Comparison of ENCODE assay signal across 29 cellular contexts in the genomic region with DNA sequence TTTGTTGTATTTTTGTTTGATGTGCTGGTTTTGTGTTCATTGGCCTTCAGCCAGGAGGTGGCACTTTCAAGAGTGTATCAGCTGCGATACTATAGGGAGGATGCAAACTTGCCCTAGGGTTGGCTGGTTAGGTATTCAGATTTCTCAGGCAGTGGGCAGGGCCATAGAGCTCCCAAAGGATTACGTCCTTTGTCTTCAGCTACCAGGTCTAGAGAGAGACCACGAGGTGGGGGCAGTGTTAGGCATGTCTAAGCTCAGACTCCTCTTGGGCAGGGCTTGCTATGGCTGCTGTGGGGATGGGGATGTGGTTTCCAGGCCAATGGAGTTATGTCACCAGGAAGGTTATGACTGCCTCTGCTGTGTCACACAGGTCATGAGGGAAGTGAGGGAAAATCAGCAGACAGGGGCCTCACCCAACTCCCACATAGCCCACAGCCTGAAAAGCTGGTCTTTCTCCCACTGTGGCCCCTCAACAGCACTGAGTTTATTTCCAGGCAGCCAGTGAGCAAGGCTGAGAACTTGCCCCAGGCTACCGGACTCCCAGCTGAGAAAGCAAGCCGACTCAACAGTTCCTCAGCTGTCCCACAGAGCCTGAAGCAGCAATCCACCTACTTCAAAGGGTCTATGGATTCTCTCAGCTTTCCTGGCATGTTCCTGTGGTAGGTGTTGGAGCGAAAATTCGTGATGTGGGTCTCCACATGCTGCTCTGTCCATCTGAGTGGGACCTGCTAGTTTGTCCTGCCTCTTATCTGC.
DNase-seq lines count a peak whose midpoint lies in the region; ATAC-seq, FAIRE-seq and TF ChIP-seq lines count a peak whose summit lies in the region.
"Had no signal": no experiment of that assay in that cellular context is flagged by ENCODE, and none has a peak within 500 bp of the region (broad histone marks: within the 10 kb centered on the region; RNA-seq: fewer than 3 reads in every experiment).

No MANE protein-coding gene starts in this region.

- DNase-seq in NCI-H2107 treated with DMSO at 0.1 percent for 48 hours (lab: John Stamatoyannopoulos, UW; ENCODE audit: unreplicated experiment) = peak; percentile 45
- no peak for DNase-seq in NCI-H2107 (lab: John Stamatoyannopoulos, UW)
- DNase-seq in NCI-H345 (lab: John Stamatoyannopoulos, UW) = peak; percentile 98
- no peak for DNase-seq in astrocyte (ENCODE audit: low read depth)
- no peak for DNase-seq in stimulated activated naive CD8-positive, alpha-beta T cell treated with anti-CD3 and anti-CD28 coated beads, Interleukin-15, Interleukin-2, amounts not matched to agents 100 U/mL and 50 U/mL, for 24 hours
- no peak for DNase-seq in mesenchymal stem cell
- DNase-seq: 8988T; activated CD4-positive, CD25-positive, alpha-beta regulatory T cell treated with anti-CD3 and anti-CD28 coated beads, Interleukin-2, amount 50 U/mL, for 72 hours; activated CD8-positive, alpha-beta memory T cell treated with anti-CD3 and anti-CD28 coated beads for 24 hours; activated naive CD4-positive, alpha-beta T cell treated with anti-CD3 and anti-CD28 coated beads, Interleukin-2, amount 10 ng/mL, durations not matched to agents 7 days and 5 days; activated T-cell treated with anti-CD3 and anti-CD28 coated beads, Interleukin-2, amount 50 U/mL, for 48 hours; foreskin melanocyte; GDM1; hypothalamus; KG1; kidney; lower lobe of right lung; NK-92 treated with Interleukin-12 subunit alpha and Interleukin-12 subunit beta, amount 100 ng/mL, for 24 hours; occipital lobe; stimulated activated CD8-positive, alpha-beta memory T cell treated with anti-CD3 and anti-CD28 coated beads, Interleukin-4, amount 100 ng/mL, for 48 hours; T-helper 9 cell had no signal

- H3K27ac ChIP-seq in astrocyte (ENCODE audit: low read depth, low read length) (no peak overlapping the region), mesenchymal stem cell (ENCODE audit: low read length, poor library complexity, severe bottlenecking) (no peak overlapping the region)
- H3K27ac ChIP-seq: ascending aorta, epithelial cell of prostate, lower lobe of right lung, right atrium auricular region, SK-N-MC had no signal

- H3K4me3 Mint-ChIP-seq in astrocyte (ENCODE audit: unreplicated experiment) = no peak overlapping the region
- H3K4me3 Mint-ChIP-seq: activated naive CD4-positive, alpha-beta T cell treated with anti-CD3 and anti-CD28 coated beads, Interleukin-2, amount 10 ng/mL, durations not matched to agents 7 days and 5 days had no signal

- no peak overlapping the region for H3K14ac ChIP-seq in mesenchymal stem cell (ENCODE audit: low read length in 2 of 2)

- no peak for TF ChIP-seq CTCF in astrocyte (IDR thresholded peaks at IDR 0.05; ENCODE audit: insufficient read depth, low read depth, low read length)

- H3K18ac ChIP-seq in mesenchymal stem cell (ENCODE audit: low read depth in 1 of 2, low read length in 2 of 2) = no peak overlapping the region

- no peak overlapping the region for H2BK120ac ChIP-seq in mesenchymal stem cell (ENCODE audit: low read depth, low read length)

- no peaks in the 10 kb centered on the region for H4K20me1 ChIP-seq in astrocyte (ENCODE audit: insufficient read depth, low read length)

- H3K27ac Mint-ChIP-seq in astrocyte (ENCODE audit: unreplicated experiment) = peak overlapping the region; percentile 29
- H3K27ac Mint-ChIP-seq: activated naive CD4-positive, alpha-beta T cell treated with anti-CD3 and anti-CD28 coated beads, Interleukin-2, amount 10 ng/mL, durations not matched to agents 7 days and 5 days had no signal

- peaks cover 3% of the 10 kb centered on the region for H3K9me3 Mint-ChIP-seq in astrocyte (ENCODE audit: unreplicated experiment)

- ATAC-seq in stimulated activated naive CD8-positive, alpha-beta T cell treated with anti-CD3 and anti-CD28 coated beads, Interleukin-15, Interleukin-2, amounts not matched to agents 100 U/mL and 50 U/mL, for 24 hours = no peak
- ATAC-seq in HG03159 (IDR thresholded peaks at IDR 0.05; ENCODE audit: unreplicated experiment) (no peak), GM18519 (IDR thresholded peaks at IDR 0.05; ENCODE audit: low FRiP score, unreplicated experiment) (no peak)
- ATAC-seq: lower lobe of right lung had no signal

- WGBS in mesenchymal stem cell = 59% methylated on average over 5 of the region's 7 CpGs

- H3K36me3 ChIP-seq in astrocyte (ENCODE audit: insufficient read depth, low read length) (no peaks in the 10 kb centered on the region), mesenchymal stem cell (ENCODE audit: control insufficient read depth in 1 of 2, insufficient read depth in 2 of 2, low read depth in 1 of 2, low read length in 2 of 2) (no peaks in the 10 kb centered on the region)
- H3K36me3 ChIP-seq: ascending aorta, lower lobe of right lung, right atrium auricular region had no signal

- no peak overlapping the region for H2AK5ac ChIP-seq in mesenchymal stem cell (ENCODE audit: low read length, severe bottlenecking)

- no peaks in the 10 kb centered on the region for H3K79me2 ChIP-seq in astrocyte (ENCODE audit: insufficient read depth, low read length)

- H4K8ac ChIP-seq in mesenchymal stem cell (ENCODE audit: low read length) = no peak overlapping the region

- no peaks in the 10 kb centered on the region for H3K27me3 ChIP-seq in astrocyte (ENCODE audit: insufficient read depth, low read length)
- H3K27me3 ChIP-seq in mesenchymal stem cell (ENCODE audit: control insufficient read depth in 1 of 2, insufficient read depth in 1 of 2, low read length in 2 of 2) = no peaks in the 10 kb centered on the region
- H3K27me3 ChIP-seq: ascending aorta, right atrium auricular region had no signal

- H2BK5ac ChIP-seq in mesenchymal stem cell (ENCODE audit: low read depth, low read length, poor library complexity, severe bottlenecking) = no peak overlapping the region

- no peaks in the 10 kb centered on the region for H3K36me3 Mint-ChIP-seq in astrocyte (ENCODE audit: low read depth, unreplicated experiment)
- H3K36me3 Mint-ChIP-seq: activated naive CD4-positive, alpha-beta T cell treated with anti-CD3 and anti-CD28 coated beads, Interleukin-2, amount 10 ng/mL, durations not matched to agents 7 days and 5 days had no signal

- H3K4me1 ChIP-seq in astrocyte (ENCODE audit: insufficient read depth, low read length) = no peaks in the 10 kb centered on the region
- H3K4me1 ChIP-seq in mesenchymal stem cell (ENCODE audit: control insufficient read depth, insufficient read depth, low read depth, low read length) = no peaks in the 10 kb centered on the region
- H3K4me1 ChIP-seq: ascending aorta, lower lobe of right lung, right atrium auricular region had no signal

- H2BK12ac ChIP-seq in mesenchymal stem cell (ENCODE audit: low read length in 2 of 2) = no peak overlapping the region

- H3K9me3 ChIP-seq in astrocyte (ENCODE audit: insufficient read depth, low read depth, low read length) = no peaks in the 10 kb centered on the region
- H3K9me3 ChIP-seq in mesenchymal stem cell (ENCODE audit: control insufficient read depth, low read length) = peaks cover 6% of the 10 kb centered on the region
- H3K9me3 ChIP-seq: ascending aorta had no signal

- H3K4me2 ChIP-seq in astrocyte (ENCODE audit: low read length) (no peak overlapping the region), mesenchymal stem cell (ENCODE audit: low read length, poor library complexity, severe bottlenecking) (no peak overlapping the region)

- H3K4me3 ChIP-seq in astrocyte (ENCODE audit: insufficient read depth, low read depth, low read length) (no peak overlapping the region), mesenchymal stem cell (ENCODE audit: insufficient read depth in 1 of 2, low read depth in 1 of 2, low read length in 2 of 2) (no peak overlapping the region)
- H3K4me3 ChIP-seq: ascending aorta, lower lobe of right lung, right atrium auricular region, SK-N-MC had no signal

- H3K4me1 Mint-ChIP-seq in astrocyte (ENCODE audit: low read depth, unreplicated experiment) = peaks cover 20% of the 10 kb centered on the region
- H3K4me1 Mint-ChIP-seq: activated naive CD4-positive, alpha-beta T cell treated with anti-CD3 and anti-CD28 coated beads, Interleukin-2, amount 10 ng/mL, durations not matched to agents 7 days and 5 days had no signal

- H2AFZ ChIP-seq in astrocyte (ENCODE audit: low read depth, low read length) (no peak overlapping the region), mesenchymal stem cell (ENCODE audit: low read depth, low read length) (no peak overlapping the region)

- H3K23ac ChIP-seq in mesenchymal stem cell (ENCODE audit: low read length in 2 of 2) = no peak overlapping the region

- no peak overlapping the region for H2BK15ac ChIP-seq in mesenchymal stem cell (ENCODE audit: low read depth, poor library complexity, severe bottlenecking)

- no peak overlapping the region for H3K4ac ChIP-seq in mesenchymal stem cell (ENCODE audit: low read depth in 1 of 2, low read length in 2 of 2)

- no peak for FAIRE-seq in astrocyte (lab: Jason Lieb, UNC)
- FAIRE-seq: D721Med, kidney, RCC 7860 had no signal

- no peaks in the 10 kb centered on the region for H3K79me1 ChIP-seq in mesenchymal stem cell (replicated peaks; ENCODE audit: low read length, poor library complexity, severe bottlenecking)

- no peaks in the 10 kb centered on the region for H3K27me3 Mint-ChIP-seq in astrocyte (ENCODE audit: low read depth, unreplicated experiment)
- H3K27me3 Mint-ChIP-seq: activated naive CD4-positive, alpha-beta T cell treated with anti-CD3 and anti-CD28 coated beads, Interleukin-2, amount 10 ng/mL, durations not matched to agents 7 days and 5 days had no signal

- H3K9ac ChIP-seq in astrocyte (ENCODE audit: low read length) (no peak overlapping the region), mesenchymal stem cell (ENCODE audit: low read length) (no peak overlapping the region)

- H4K91ac ChIP-seq in mesenchymal stem cell (ENCODE audit: low read length) = no peak overlapping the region

Comparison
In these comparisons a context has a peak if more than half of its experiments do, and no peak if none do; other contexts are left out.
1. DNase-seq: peak in NCI-H2107 treated with DMSO at 0.1 percent for 48 hours (single experiment) and NCI-H345 (single experiment); none in NCI-H2107 (single experiment), astrocyte (single experiment), stimulated activated naive CD8-positive, alpha-beta T cell treated with anti-CD3 and anti-CD28 coated beads, Interleukin-15, Interleukin-2, amounts not matched to agents 100 U/mL and 50 U/mL, for 24 hours (single experiment) and mesenchymal stem cell (single experiment).